Comparison of ENCODE assay signal across 8 cellular contexts in genomic region chr11:62540804-62541671, GRCh38. TPM values are rescaled to one million over a fixed set of nuclear protein-coding genes. Genes with fewer than 3 reads are reported as not detected.
DNase-seq lines count a peak whose midpoint lies in the region; ATAC-seq, FAIRE-seq and TF ChIP-seq lines count a peak whose summit lies in the region.

No MANE protein-coding gene starts in this region.

- H3K4me2 ChIP-seq in PC-3 (ENCODE audit: low read length), result peak overlapping the region; percentile 89; the same call in 1 of the 2 replicates

- H3K9me3 Mint-ChIP-seq in HFFc6 (no peaks in the 10 kb centered on the region), osteocyte (ENCODE audit: unreplicated experiment) (no peaks in the 10 kb centered on the region)

- no peak overlapping the region for H2AFZ ChIP-seq in PC-3 (ENCODE audit: low read length)

- H3K27me3 Mint-ChIP-seq in HFFc6 (ENCODE audit: insufficient read depth), result peaks cover 13% of the 10 kb centered on the region
- no peaks in the 10 kb centered on the region for H3K27me3 Mint-ChIP-seq in osteocyte (ENCODE audit: unreplicated experiment)

- H3K9me3 ChIP-seq in PC-3 (ENCODE audit: low read length) (no peaks in the 10 kb centered on the region), duodenal mucosa (ENCODE audit: control insufficient read depth in 1 of 2, low read length in 2 of 2) (no peaks in the 10 kb centered on the region)

- no peaks in the 10 kb centered on the region for H3K9me2 ChIP-seq in PC-3 (replicated peaks; ENCODE audit: low read length)

- H3K36me3 ChIP-seq in PC-3 (ENCODE audit: low read depth, low read length), result peaks cover 6% of the 10 kb centered on the region; the same call in 1 of the 2 replicates
- peaks cover 0 to 8% of the 10 kb centered on the region in 2 donors for H3K36me3 ChIP-seq in duodenal mucosa (ENCODE audit: control insufficient read depth in 1 of 2, insufficient read depth in 2 of 2, low read length in 2 of 2)

- no peak for TF ChIP-seq CTCF in HFFc6 (IDR thresholded peaks at IDR 0.05)
- no peak for TF ChIP-seq CTCF in PC-3 (conservative IDR thresholded peaks at IDR 0.05; ENCODE audit: low read depth, low read length)
- no peak for TF ChIP-seq CTCF in osteocyte (IDR thresholded peaks at IDR 0.05)

- no peak for DNase-seq in GM18507 (ENCODE audit: extremely low spot score, insufficient read length, low read depth)
- DNase-seq in HFFc6, result no peak
- DNase-seq in PC-3, result no peak
- no peak for DNase-seq in osteocyte (ENCODE audit: extremely low spot score, unreplicated experiment)
- DNase-seq in NCI-H146 (lab: John Stamatoyannopoulos, UW), result no peak
- DNase-seq in GM19240 (ENCODE audit: insufficient read length, low spot score), result no peak

- H3K27ac ChIP-seq in PC-3 (ENCODE audit: low read length), result no peak overlapping the region
- no peak overlapping the region for H3K27ac ChIP-seq in duodenal mucosa (ENCODE audit: low read depth, low read length)

- H3K4me3 Mint-ChIP-seq in HFFc6 (peak overlapping the region; percentile 98), osteocyte (ENCODE audit: unreplicated experiment) (peak overlapping the region; percentile 97)

- peaks cover 47% of the 10 kb centered on the region for H3K36me3 Mint-ChIP-seq in HFFc6 (ENCODE audit: low read depth)
- peaks cover 4% of the 10 kb centered on the region for H3K36me3 Mint-ChIP-seq in osteocyte (ENCODE audit: unreplicated experiment)

- BruUV-seq in PC-3 (replicated peaks; lab: Mats Ljungman, UMichigan), result no TSS peak

- H3K27me3 ChIP-seq in PC-3 (ENCODE audit: low read length) (no peaks in the 10 kb centered on the region), duodenal mucosa (ENCODE audit: control insufficient read depth in 1 of 2, insufficient read depth in 2 of 2, low read length in 2 of 2) (no peaks in the 10 kb centered on the region)

- peaks cover 62% of the 10 kb centered on the region for H4K20me1 ChIP-seq in PC-3 (ENCODE audit: low read length)

- intact Hi-C loops in PC-3 (cut with micrococcal nuclease), result no loop called here

- H3K79me2 ChIP-seq in PC-3 (ENCODE audit: low read length), result peaks cover 98% of the 10 kb centered on the region

- H3K4me1 Mint-ChIP-seq in HFFc6 (ENCODE audit: low read depth), result peaks cover 65% of the 10 kb centered on the region
- H3K4me1 Mint-ChIP-seq in osteocyte (ENCODE audit: unreplicated experiment), result peaks cover 84% of the 10 kb centered on the region

- H3K4me3 ChIP-seq in PC-3 (ENCODE audit: low read length) (0 out of 2 replicates have a peak overlapping the region, but pooled peaks have one; percentile 96), duodenal mucosa (ENCODE audit: low read depth in 1 of 2, low read length in 2 of 2) (peak overlapping the region; percentile 55 to 94)

- no peak for ATAC-seq in PC-3
- no peak for ATAC-seq in HG03025 (IDR thresholded peaks at IDR 0.05; ENCODE audit: low FRiP score, unreplicated experiment)

- POLR2A ChIA-PET in PC-3 (lab: Charles Lee; ENCODE audit: unreplicated experiment), result no interaction called here

- CTCF ChIA-PET in PC-3 (lab: Charles Lee), result interaction anchor here (1.9 to 2.1 kb wide), 2 partner anchors 19 to 117 kb away, joined by 12 to 23 read pairs; no protein-coding TSS in a partner anchor

- H3K27ac Mint-ChIP-seq in HFFc6 (peak overlapping the region; percentile 86), osteocyte (ENCODE audit: unreplicated experiment) (peak overlapping the region; percentile 95)

- H3F3A ChIP-seq in PC-3 (ENCODE audit: low read length, unreplicated experiment), result peaks cover 12% of the 10 kb centered on the region

- H3K4me1 ChIP-seq in PC-3 (ENCODE audit: insufficient read depth, low read length), result peaks cover 63% of the 10 kb centered on the region
- peaks cover 69 to 88% of the 10 kb centered on the region in 2 donors for H3K4me1 ChIP-seq in duodenal mucosa (ENCODE audit: control insufficient read depth in 1 of 2, insufficient read depth in 2 of 2, low read length in 2 of 2)

- FAIRE-seq in GM18507 (lab: Jason Lieb, UNC), result peak; percentile 91

- H3K9ac ChIP-seq in PC-3 (ENCODE audit: low read length) (no peak overlapping the region), duodenal mucosa (ENCODE audit: low read depth in 1 of 2, low read length in 2 of 2) (peak overlapping the region; percentile 54 to 98)

RNA-seq across cellular contexts. Expression of gene AHNAK, which starts 5.6 kb away (rescaled TPM):
- total RNA-seq in HFFc6 (2021; fragmentation: NEBNext Ultra II Directional; extraction: Animal tissue kit (Norgen Biotek cat#: 25700)), result 100 to 1,000 TPM; 426 to 589 (median 452) TPM
- 287 and 383 TPM in 2 replicates for total RNA-seq in PC-3 (2014; rRNA removed)
- 462 and 503 TPM in 2 replicates for total RNA-seq in osteocyte

RNA-seq across cellular contexts. Expression of gene EEF1G, which starts 32.7 kb away (rescaled TPM):
- 1,000 to 10,000 TPM; 1,302 to 1,474 (median 1,327) TPM for total RNA-seq in HFFc6 (2021; fragmentation: NEBNext Ultra II Directional; extraction: Animal tissue kit (Norgen Biotek cat#: 25700))
- total RNA-seq in PC-3 (2014; rRNA removed) (1,577 and 1,815 TPM in 2 replicates), osteocyte (1,404 TPM in 2 replicates)

RNA-seq across cellular contexts. Expression of gene TUT1, which starts 50.3 kb away (rescaled TPM):
- 10 to 100 TPM; 14.6 to 18.0 (median 16.9) TPM for total RNA-seq in HFFc6 (2021; fragmentation: NEBNext Ultra II Directional; extraction: Animal tissue kit (Norgen Biotek cat#: 25700))
- total RNA-seq in PC-3 (2014; rRNA removed) (17.8 and 20.6 TPM in 2 replicates), osteocyte (12.7 and 15.6 TPM in 2 replicates)
